Comparison of ENCODE assay signal across 16 cellular contexts in the genomic region with DNA sequence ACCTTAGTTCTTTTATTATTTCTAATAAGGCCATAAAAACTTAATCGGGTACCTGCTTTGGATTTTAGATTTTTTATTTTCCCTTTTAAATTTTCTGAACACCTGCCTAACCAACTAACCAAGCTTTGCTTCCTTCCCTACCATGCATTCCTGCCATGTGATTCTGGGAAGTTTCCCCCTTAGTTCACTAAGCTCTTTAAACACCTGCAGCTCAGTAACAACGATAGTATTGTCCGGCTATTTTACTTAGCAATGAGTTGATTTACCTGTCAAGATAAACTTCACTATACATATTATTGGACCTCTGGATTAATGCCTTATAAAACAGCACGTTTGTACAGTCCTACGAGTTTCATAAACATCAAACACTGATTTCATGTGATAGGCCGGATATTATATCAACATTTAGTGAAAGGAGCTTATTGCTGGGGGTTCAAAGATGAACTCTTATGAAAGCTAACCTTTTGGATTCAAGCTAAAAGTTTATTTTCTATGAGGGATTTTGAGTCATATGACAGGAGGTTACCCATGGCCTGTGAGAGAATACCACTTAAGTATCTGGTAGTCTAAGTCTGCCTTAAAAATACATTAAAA.
DNase-seq lines count a peak whose midpoint lies in the region; ATAC-seq, FAIRE-seq and TF ChIP-seq lines count a peak whose summit lies in the region.
"Had no signal": no experiment of that assay in that cellular context is flagged by ENCODE, and none has a peak within 500 bp of the region (broad histone marks: within the 10 kb centered on the region; RNA-seq: fewer than 3 reads in every experiment).

No MANE protein-coding gene starts in this region.

- H2AFZ ChIP-seq in parathyroid adenoma, result peak overlapping the region; percentile 46
- H2AFZ ChIP-seq: GM23338 had no signal

- no peaks in the 10 kb centered on the region for H3K27me3 ChIP-seq in BLaER1 treated with 17β-estradiol and CSF1 and Interleukin-3, amounts not matched to agents 10 nM and 100 nM
- no peaks in the 10 kb centered on the region for H3K27me3 ChIP-seq in parathyroid adenoma (ENCODE audit: control insufficient read depth, insufficient read depth, low read length)
- no peaks in the 10 kb centered on the region for H3K27me3 ChIP-seq in BE2C

- H3K4me3 ChIP-seq in BLaER1 treated with 17β-estradiol and CSF1 and Interleukin-3, amounts not matched to agents 10 nM and 100 nM, result no peak overlapping the region
- H3K4me3 ChIP-seq in parathyroid adenoma (ENCODE audit: low read depth, low read length), result no peak overlapping the region
- H3K4me3 ChIP-seq in foreskin fibroblast (ENCODE audit: low read depth in 1 of 2, low read length in 2 of 2), result no peak overlapping the region
- H3K4me3 ChIP-seq in BE2C (ENCODE audit: low read depth, low read length), result no peak overlapping the region
- H3K4me3 ChIP-seq: GM23338 had no signal

- no peak for TF ChIP-seq CTCF in parathyroid adenoma (IDR thresholded peaks at IDR 0.05)
- no peak for TF ChIP-seq CTCF in GM10248 (IDR thresholded peaks at IDR 0.05; ENCODE audit: control extremely low read depth, extremely low read depth, low read depth, missing control alignments)
- no peak for TF ChIP-seq CTCF in foreskin fibroblast (IDR thresholded peaks at IDR 0.05; ENCODE audit: low read depth, low read length)
- no peak for TF ChIP-seq CTCF in BE2C (IDR thresholded peaks at IDR 0.05; ENCODE audit: low read depth, low read length)

- peak overlapping the region in 7 of 11 experiments; percentile 64 to 81 (median 70); a peak in 12 of 22 replicates for H3K4me2 ChIP-seq in BLaER1 treated with 17β-estradiol and CSF1 and Interleukin-3, amounts not matched to agents 10 nM and 100 nM
- no peak overlapping the region for H3K4me2 ChIP-seq in parathyroid adenoma (ENCODE audit: low read length)
- H3K4me2 ChIP-seq: GM23338 had no signal

- H3K4me1 ChIP-seq in BLaER1 treated with 17β-estradiol and CSF1 and Interleukin-3, amounts not matched to agents 10 nM and 100 nM, result peaks cover 21 to 64% (median 39%) of the 10 kb centered on the region in 10 experiments
- H3K4me1 ChIP-seq in parathyroid adenoma (peaks cover 26% of the 10 kb centered on the region), BE2C (peaks cover 5% of the 10 kb centered on the region)

- peaks cover 0 to 13% (median 7%) of the 10 kb centered on the region in 11 experiments; a peak in 11 of 22 replicates for H3K9me3 ChIP-seq in BLaER1 treated with 17β-estradiol and CSF1 and Interleukin-3, amounts not matched to agents 10 nM and 100 nM (replicated peaks in 1 of 11)
- H3K9me3 ChIP-seq in parathyroid adenoma (ENCODE audit: control insufficient read depth, low read length), result no peaks in the 10 kb centered on the region
- H3K9me3 ChIP-seq in BE2C, result no peaks in the 10 kb centered on the region

- H3K27ac ChIP-seq in BLaER1 treated with 17β-estradiol and CSF1 and Interleukin-3, amounts not matched to agents 10 nM and 100 nM, result peak overlapping the region in 2 of 11 experiments; percentile 41 to 47; a peak in 3 of 22 replicates
- peak overlapping the region; percentile 7 for H3K27ac ChIP-seq in parathyroid adenoma
- H3K27ac ChIP-seq: C4-2B had no signal

- CTCF ChIA-PET in GM10248 (lab: Yijun Ruan, JAX), result interaction anchor here (0.8 to 2.2 kb wide), 7 partner anchors 9 to 31 kb away, joined by 3 to 8 read pairs (median 4); no protein-coding TSS in a partner anchor

- DNase-seq in GM19239 (ENCODE audit: insufficient read length, low spot score) (no peak), left lobe of liver (ENCODE audit: low spot score) (no peak), GM10248 (ENCODE audit: extremely low spot score) (no peak), retina (no peak), foreskin fibroblast (no peak), BE2C (no peak)
- DNase-seq: ACHN; CD4-positive, alpha-beta memory T cell; DMS153; GF-D8; H7 had no signal

- POLR2A ChIA-PET in GM10248 (lab: Yijun Ruan, JAX), result no interaction called here

- H4K20me1 ChIP-seq in BLaER1 treated with 17β-estradiol and CSF1 and Interleukin-3, amounts not matched to agents 10 nM and 100 nM, result no peaks in the 10 kb centered on the region

- FAIRE-seq in GM19239 (lab: Jason Lieb, UNC), result peak; percentile 59
- FAIRE-seq: D721Med had no signal

- H3K9ac ChIP-seq in BLaER1 treated with 17β-estradiol and CSF1 and Interleukin-3, amounts not matched to agents 10 nM and 100 nM, result peak overlapping the region in 1 of 11 experiments; percentile 9; a peak in 1 of 22 replicates
- H3K9ac ChIP-seq in parathyroid adenoma, result no peak overlapping the region

- no peaks in the 10 kb centered on the region for H3K79me2 ChIP-seq in parathyroid adenoma

- ATAC-seq in left lobe of liver, result peak; percentile 26
- ATAC-seq: GM23338 had no signal

- no peaks in the 10 kb centered on the region for H3K36me3 ChIP-seq in BLaER1 treated with 17β-estradiol and CSF1 and Interleukin-3, amounts not matched to agents 10 nM and 100 nM
- H3K36me3 ChIP-seq in parathyroid adenoma (ENCODE audit: control insufficient read depth, insufficient read depth, low read length) (no peaks in the 10 kb centered on the region), BE2C (no peaks in the 10 kb centered on the region)
